Comparison of ENCODE assay signal across 17 cellular contexts in genomic region chr5:101047181-101047580, GRCh38.
DNase-seq lines count a peak whose midpoint lies in the region; ATAC-seq lines count a peak whose summit lies in the region.
"Had no signal": no experiment of that assay in that cellular context is flagged by ENCODE, and none has a peak within 500 bp of the region (broad histone marks: within the 10 kb centered on the region; RNA-seq: fewer than 3 reads in every experiment).

No MANE protein-coding gene starts in this region.

- peak; percentile 41 for DNase-seq in activated CD8-positive, alpha-beta memory T cell treated with anti-CD3 and anti-CD28 coated beads, Interleukin-2, amount 10 ng/mL, durations not matched to agents 7 days and 5 days
- no peak for DNase-seq in activated CD8-positive, alpha-beta memory T cell treated with anti-CD3 and anti-CD28 coated beads for 24 hours
- peak in 2 of 9 donors; percentile 6 to 13 for DNase-seq in naive thymus-derived CD4-positive, alpha-beta T cell
- DNase-seq in OCI-M1 (lab: John Stamatoyannopoulos, UW) = no peak
- no peak for DNase-seq in dermis blood vessel endothelial cell
- DNase-seq in NCI-H524 (lab: John Stamatoyannopoulos, UW) = no peak
- DNase-seq: activated T-cell treated with anti-CD3 and anti-CD28 coated beads, Interleukin-2, amount 50 U/mL, for 72 hours; aorta; mesendoderm; NCI-H187 treated with DMSO at 0.1 percent for 48 hours; NCI-H524 treated with DMSO at 0.1 percent for 48 hours; stimulated activated naive B cell treated with anti-CD40 and anti-IgM and Interleukin-4, amounts not matched to agents 10 μg/mL and 1 μg/mL and 100 μg/mL, for 72 hours; upper lobe of right lung had no signal

- no peaks in the 10 kb centered on the region for H3K36me3 ChIP-seq in naive thymus-derived CD4-positive, alpha-beta T cell (ENCODE audit: control insufficient read depth in 2 of 3, insufficient read depth in 3 of 3, low read length in 3 of 3)
- H3K36me3 ChIP-seq: upper lobe of right lung had no signal

- no peaks in the 10 kb centered on the region for H3K9me3 Mint-ChIP-seq in activated CD8-positive, alpha-beta memory T cell treated with anti-CD3 and anti-CD28 coated beads, Interleukin-2, amount 10 ng/mL, durations not matched to agents 7 days and 5 days (ENCODE audit: low read depth)
- H3K9me3 Mint-ChIP-seq in naive thymus-derived CD4-positive, alpha-beta T cell = no peaks in the 10 kb centered on the region
- H3K9me3 Mint-ChIP-seq: activated T-cell treated with anti-CD3 and anti-CD28 coated beads, Interleukin-2, amount 50 U/mL, for 72 hours; stimulated activated naive B cell treated with anti-CD40 and anti-IgM and Interleukin-4, amounts not matched to agents 10 μg/mL and 1 μg/mL and 100 μg/mL, for 72 hours had no signal

- POLR2A ChIA-PET in naive thymus-derived CD4-positive, alpha-beta T cell (lab: Charles Lee) = no interaction called here

- CTCF ChIA-PET in activated CD8-positive, alpha-beta memory T cell treated with anti-CD3 and anti-CD28 coated beads, Interleukin-2, amount 10 ng/mL, durations not matched to agents 7 days and 5 days (lab: Charles Lee) = no interaction called here
- CTCF ChIA-PET in naive thymus-derived CD4-positive, alpha-beta T cell (lab: Charles Lee) = interaction anchor here (0.6 kb wide), 1 partner anchor 678 kb away, joined by 4 read pairs; no protein-coding TSS in a partner anchor

- peak; percentile 58 for ATAC-seq in activated CD8-positive, alpha-beta memory T cell treated with anti-CD3 and anti-CD28 coated beads, Interleukin-2, amount 10 ng/mL, durations not matched to agents 7 days and 5 days
- ATAC-seq in GM21529 (IDR thresholded peaks at IDR 0.05; ENCODE audit: unreplicated experiment) (peak; percentile 61), HG03432 (IDR thresholded peaks at IDR 0.05; ENCODE audit: unreplicated experiment) (peak; percentile 78)
- peak; percentile 32 for ATAC-seq in naive thymus-derived CD4-positive, alpha-beta T cell
- ATAC-seq: A549, upper lobe of right lung had no signal

- no peak overlapping the region for H3K27ac ChIP-seq in naive thymus-derived CD4-positive, alpha-beta T cell (ENCODE audit: low read depth, low read length)
- H3K27ac ChIP-seq: A549, epithelial cell of prostate, upper lobe of right lung had no signal

- H3K4me3 ChIP-seq in naive thymus-derived CD4-positive, alpha-beta T cell (ENCODE audit: low read length) = no peak overlapping the region
- H3K4me3 ChIP-seq: A549, upper lobe of right lung had no signal

- no peak overlapping the region for H3K4me3 Mint-ChIP-seq in activated CD8-positive, alpha-beta memory T cell treated with anti-CD3 and anti-CD28 coated beads, Interleukin-2, amount 10 ng/mL, durations not matched to agents 7 days and 5 days
- H3K4me3 Mint-ChIP-seq in naive thymus-derived CD4-positive, alpha-beta T cell = no peak overlapping the region
- H3K4me3 Mint-ChIP-seq: activated T-cell treated with anti-CD3 and anti-CD28 coated beads, Interleukin-2, amount 50 U/mL, for 72 hours; stimulated activated naive B cell treated with anti-CD40 and anti-IgM and Interleukin-4, amounts not matched to agents 10 μg/mL and 1 μg/mL and 100 μg/mL, for 72 hours had no signal

- intact Hi-C loops in naive thymus-derived CD4-positive, alpha-beta T cell (cut with micrococcal nuclease) = loop anchor here (10.0 kb wide), 2 partner anchors 272 to 352 kb away; no protein-coding TSS in a partner anchor

- H3K4me1 Mint-ChIP-seq in activated CD8-positive, alpha-beta memory T cell treated with anti-CD3 and anti-CD28 coated beads, Interleukin-2, amount 10 ng/mL, durations not matched to agents 7 days and 5 days = peaks cover 4% of the 10 kb centered on the region
- H3K4me1 Mint-ChIP-seq in naive thymus-derived CD4-positive, alpha-beta T cell = peaks cover 0 to 10% (median 9%) of the 10 kb centered on the region in 7 donors
- H3K4me1 Mint-ChIP-seq: stimulated activated naive B cell treated with anti-CD40 and anti-IgM and Interleukin-4, amounts not matched to agents 10 μg/mL and 1 μg/mL and 100 μg/mL, for 72 hours had no signal

- H3K36me3 Mint-ChIP-seq in activated CD8-positive, alpha-beta memory T cell treated with anti-CD3 and anti-CD28 coated beads, Interleukin-2, amount 10 ng/mL, durations not matched to agents 7 days and 5 days = no peaks in the 10 kb centered on the region
- no peaks in the 10 kb centered on the region for H3K36me3 Mint-ChIP-seq in naive thymus-derived CD4-positive, alpha-beta T cell
- H3K36me3 Mint-ChIP-seq: stimulated activated naive B cell treated with anti-CD40 and anti-IgM and Interleukin-4, amounts not matched to agents 10 μg/mL and 1 μg/mL and 100 μg/mL, for 72 hours had no signal

- no peaks in the 10 kb centered on the region for H3K27me3 ChIP-seq in naive thymus-derived CD4-positive, alpha-beta T cell (ENCODE audit: control insufficient read depth in 2 of 2, insufficient read depth in 2 of 2, low read length in 2 of 2)
- H3K27me3 ChIP-seq: upper lobe of right lung had no signal

- no peaks in the 10 kb centered on the region for H3K9me3 ChIP-seq in naive thymus-derived CD4-positive, alpha-beta T cell (ENCODE audit: control insufficient read depth in 2 of 3, low read length in 3 of 3)
- H3K9me3 ChIP-seq: A549, upper lobe of right lung had no signal

- H3K27ac Mint-ChIP-seq in activated CD8-positive, alpha-beta memory T cell treated with anti-CD3 and anti-CD28 coated beads, Interleukin-2, amount 10 ng/mL, durations not matched to agents 7 days and 5 days = no peak overlapping the region
- H3K27ac Mint-ChIP-seq in naive thymus-derived CD4-positive, alpha-beta T cell = no peak overlapping the region
- H3K27ac Mint-ChIP-seq: activated T-cell treated with anti-CD3 and anti-CD28 coated beads, Interleukin-2, amount 50 U/mL, for 72 hours; stimulated activated naive B cell treated with anti-CD40 and anti-IgM and Interleukin-4, amounts not matched to agents 10 μg/mL and 1 μg/mL and 100 μg/mL, for 72 hours had no signal

- H3K27me3 Mint-ChIP-seq in activated CD8-positive, alpha-beta memory T cell treated with anti-CD3 and anti-CD28 coated beads, Interleukin-2, amount 10 ng/mL, durations not matched to agents 7 days and 5 days = no peaks in the 10 kb centered on the region
- H3K27me3 Mint-ChIP-seq in naive thymus-derived CD4-positive, alpha-beta T cell = peaks cover 0 to 2% (median 0%) of the 10 kb centered on the region in 5 donors

- no peaks in the 10 kb centered on the region for H3K4me1 ChIP-seq in naive thymus-derived CD4-positive, alpha-beta T cell (ENCODE audit: control insufficient read depth in 2 of 2, insufficient read depth in 2 of 2, low read length in 2 of 2)
- H3K4me1 ChIP-seq: A549, upper lobe of right lung had no signal
